Comparison of ENCODE assay signal across 9 cellular contexts in the genomic region with DNA sequence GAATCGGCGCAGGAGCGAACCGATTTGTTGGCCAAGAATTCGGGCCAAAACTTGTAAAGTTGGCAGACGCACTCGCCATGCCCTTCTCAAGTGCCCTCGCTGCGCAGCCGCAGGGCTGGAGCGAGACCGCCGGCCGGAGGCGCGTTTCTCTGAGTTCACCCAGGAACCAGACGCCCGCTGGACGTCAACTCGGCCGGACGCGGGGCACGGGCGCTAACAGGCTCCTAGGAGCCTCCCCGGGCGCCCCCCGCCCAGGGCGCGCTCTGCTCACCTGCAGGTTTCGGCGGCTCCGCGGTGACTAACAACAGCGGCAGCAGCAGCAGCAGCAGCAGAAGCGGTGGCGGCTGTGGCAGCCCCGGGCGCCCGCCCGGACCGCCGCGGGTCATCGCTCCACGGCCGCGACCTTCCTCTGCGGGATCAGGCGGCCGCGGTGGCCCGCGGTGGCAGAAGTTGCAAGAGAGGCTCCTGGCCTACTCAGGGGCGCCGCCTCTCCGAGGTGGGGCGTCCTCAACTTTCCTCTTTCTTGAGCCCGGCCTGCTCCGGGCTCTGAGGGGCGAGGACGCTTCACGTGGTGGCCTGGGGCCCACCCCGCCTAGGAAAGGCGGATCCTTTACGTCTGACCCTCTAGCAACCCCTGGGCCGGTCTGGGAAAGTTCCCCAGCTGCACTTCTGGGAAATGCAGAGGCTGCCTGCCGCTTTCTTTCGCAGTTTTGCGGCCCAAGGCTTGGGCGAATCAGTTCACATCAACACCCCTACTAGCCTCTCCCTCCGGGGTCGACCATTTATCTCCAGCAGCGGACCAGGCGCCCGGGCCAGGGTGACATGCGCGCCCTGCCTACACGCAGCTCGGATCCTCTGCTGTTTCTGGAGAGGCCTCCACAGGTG. TPM values are rescaled to one million over a fixed set of nuclear protein-coding genes. Genes with fewer than 3 reads are reported as not detected.
DNase-seq lines count a peak whose midpoint lies in the region; ATAC-seq and TF ChIP-seq lines count a peak whose summit lies in the region.
"Had no signal": no experiment of that assay in that cellular context is flagged by ENCODE, and none has a peak within 500 bp of the region (broad histone marks: within the 10 kb centered on the region; RNA-seq: fewer than 3 reads in every experiment).

A gene with protein sequence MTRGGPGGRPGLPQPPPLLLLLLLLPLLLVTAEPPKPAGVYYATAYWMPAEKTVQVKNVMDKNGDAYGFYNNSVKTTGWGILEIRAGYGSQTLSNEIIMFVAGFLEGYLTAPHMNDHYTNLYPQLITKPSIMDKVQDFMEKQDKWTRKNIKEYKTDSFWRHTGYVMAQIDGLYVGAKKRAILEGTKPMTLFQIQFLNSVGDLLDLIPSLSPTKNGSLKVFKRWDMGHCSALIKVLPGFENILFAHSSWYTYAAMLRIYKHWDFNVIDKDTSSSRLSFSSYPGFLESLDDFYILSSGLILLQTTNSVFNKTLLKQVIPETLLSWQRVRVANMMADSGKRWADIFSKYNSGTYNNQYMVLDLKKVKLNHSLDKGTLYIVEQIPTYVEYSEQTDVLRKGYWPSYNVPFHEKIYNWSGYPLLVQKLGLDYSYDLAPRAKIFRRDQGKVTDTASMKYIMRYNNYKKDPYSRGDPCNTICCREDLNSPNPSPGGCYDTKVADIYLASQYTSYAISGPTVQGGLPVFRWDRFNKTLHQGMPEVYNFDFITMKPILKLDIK (minus strand): TSS at position 573 of the 885 bp plus-strand sequence. CDS start 187 bp downstream, at position 386.

- H3K4me3 ChIP-seq in esophagus muscularis mucosa (peak within 1 kb of the TSS; percentile 65 to 74 (median 67)), mononuclear cell (ENCODE audit: low read length) (peak within 1 kb of the TSS; percentile 56), thymus (ENCODE audit: low read length) (peak within 1 kb of the TSS; percentile 38)
- H3K4me3 ChIP-seq: SJSA1 had no signal

- H3K27ac ChIP-seq in esophagus muscularis mucosa (replicated peaks in 1 of 4) (peak within 1 kb of the TSS; percentile 56 to 77 (median 72)), thymus (ENCODE audit: low read depth) (peak within 1 kb of the TSS; percentile 31)
- H3K27ac ChIP-seq: SJSA1 had no signal

- H3K4me1 ChIP-seq in esophagus muscularis mucosa, result peaks cover 0 to 21% (median 14%) of the 10 kb centered on the region in 4 donors
- peaks cover 66% of the 10 kb centered on the region for H3K4me1 ChIP-seq in mononuclear cell (ENCODE audit: insufficient read depth, low read length)
- H3K4me1 ChIP-seq in thymus (ENCODE audit: control insufficient read depth, insufficient read depth, low read length), result no peaks in the 10 kb centered on the region
- H3K4me1 ChIP-seq: SJSA1 had no signal

- WGBS in esophagus muscularis mucosa, result 8% methylated on average over 47 of the region's 80 CpGs
- WGBS in thymus, result 13% methylated on average over 80 of the region's 80 CpGs

- no peak for TF ChIP-seq CTCF in esophagus muscularis mucosa (IDR thresholded peaks at IDR 0.05)

- TF ChIP-seq EP300 in esophagus muscularis mucosa (IDR thresholded peaks at IDR 0.05), result no peak

- ATAC-seq in GM21528 (IDR thresholded peaks at IDR 0.05; ENCODE audit: low FRiP score, unreplicated experiment) (peak; percentile 67), HG03342 (IDR thresholded peaks at IDR 0.05; ENCODE audit: unreplicated experiment) (no peak)

- intact Hi-C loops in esophagus muscularis mucosa (cut with DNase I), result loop anchor here (5.0 kb wide), 1 partner anchor 205 kb away; no protein-coding TSS in a partner anchor

- peak; percentile 36 for TF ChIP-seq POLR2A in esophagus muscularis mucosa (IDR thresholded peaks at IDR 0.05; ENCODE audit: low read depth)

- H3K27me3 ChIP-seq in esophagus muscularis mucosa (no peaks in the 10 kb centered on the region), mononuclear cell (ENCODE audit: insufficient read depth, low read length) (peaks cover 13% of the 10 kb centered on the region), thymus (ENCODE audit: control insufficient read depth, insufficient read depth) (peaks cover 15% of the 10 kb centered on the region)
- H3K27me3 ChIP-seq: SJSA1 had no signal

- H3K9me3 ChIP-seq in esophagus muscularis mucosa (no peaks in the 10 kb centered on the region), mononuclear cell (ENCODE audit: low read depth, low read length) (no peaks in the 10 kb centered on the region), thymus (ENCODE audit: control insufficient read depth) (peaks cover 1% of the 10 kb centered on the region)

- DNase-seq in EH (ENCODE audit: low read depth) (peak; percentile 16), RPMI7951 (ENCODE audit: low read depth) (peak; percentile 20), esophagus muscularis mucosa (ENCODE audit: extremely low spot score) (no peak)
- no peak for DNase-seq in activated CD4-positive, CD25-positive, alpha-beta regulatory T cell (lab: John Stamatoyannopoulos, UW)

- H3K36me3 ChIP-seq in esophagus muscularis mucosa (no peaks in the 10 kb centered on the region), thymus (ENCODE audit: control insufficient read depth, insufficient read depth) (no peaks in the 10 kb centered on the region)
- H3K36me3 ChIP-seq: SJSA1 had no signal

RNA-seq across cellular contexts. Expression of the gene that starts here (rescaled TPM):
- 0.78 and 1.3 TPM in 2 replicates for total RNA-seq in RPMI7951 (2014; rRNA removed; shearing (Covaris generic))
- total RNA-seq in esophagus muscularis mucosa (10 to 100 TPM in 1 of 4 donors, 1 to 10 TPM in 3; 4.1 to 18.7 (median 6.6) TPM), mononuclear cell (201 TPM)
- polyA plus RNA-seq in thymus, result 6.5 TPM
- total RNA-seq: SJSA1 had no signal

Comparison
In these comparisons a context has a peak if more than half of its experiments do, and no peak if none do; other contexts are left out.
1. RNA of the gene that starts here (total RNA-seq): 201 TPM in mononuclear cell (single experiment); 4.1 to 18.7 TPM in esophagus muscularis mucosa and 0.78 to 1.3 TPM in RPMI7951; every median in the first group is over 10 times any median in the second.
2. DNase-seq: peak in EH (single experiment) and RPMI7951 (single experiment); none in esophagus muscularis mucosa (single experiment) and activated CD4-positive, CD25-positive, alpha-beta regulatory T cell (0 of 4).
3. Peak in every context shown above with its lines, with median percentiles within 50 percentile points of each other: H3K4me3 ChIP-seq.